Comparison of ENCODE assay signal across 14 cellular contexts in genomic region chr4:81426770-81427604, GRCh38. TPM values are rescaled to one million over a fixed set of nuclear protein-coding genes. Genes with fewer than 3 reads are reported as not detected.
A peak's percentile ranks its signal among the peaks of the same experiment; 100 is the strongest.
DNase-seq lines count a peak whose midpoint lies in the region; ATAC-seq and TF ChIP-seq lines count a peak whose summit lies in the region.
"Had no signal": no experiment of that assay in that cellular context is flagged by ENCODE, and none has a peak within 500 bp of the region (broad histone marks: within the 10 kb centered on the region; RNA-seq: fewer than 3 reads in every experiment).

No MANE protein-coding gene starts in this region.

- intact Hi-C loops in naive thymus-derived CD4-positive, alpha-beta T cell (cut with micrococcal nuclease) = no loop called here
- intact Hi-C loops in sigmoid colon (cut with DNase I) = no loop called here

- H3K36me3 Mint-ChIP-seq in GM23338 (ENCODE audit: low read depth) = peaks cover 16% of the 10 kb centered on the region
- peaks cover 26% of the 10 kb centered on the region for H3K36me3 Mint-ChIP-seq in brain
- peaks cover 3 to 47% (median 15%) of the 10 kb centered on the region in 5 donors for H3K36me3 Mint-ChIP-seq in naive thymus-derived CD4-positive, alpha-beta T cell

- no peak for TF ChIP-seq EP300 in sigmoid colon (IDR thresholded peaks at IDR 0.05)

- H3K27ac Mint-ChIP-seq in GM23338 (peak overlapping the region; percentile 97), brain (peak overlapping the region in 4 of 5 experiments; percentile 54 to 72 (median 56))
- H3K27ac Mint-ChIP-seq in naive thymus-derived CD4-positive, alpha-beta T cell = peak overlapping the region in 1 of 9 donors; percentile 31
- H3K27ac Mint-ChIP-seq: CD8-positive, alpha-beta T cell had no signal

- H3K27me3 ChIP-seq in GM23338 (ENCODE audit: insufficient read depth) (no peaks in the 10 kb centered on the region), iPS-20b (ENCODE audit: insufficient read depth, low read length) (no peaks in the 10 kb centered on the region), sigmoid colon (no peaks in the 10 kb centered on the region)
- H3K27me3 ChIP-seq in naive thymus-derived CD4-positive, alpha-beta T cell (ENCODE audit: control insufficient read depth in 2 of 2, insufficient read depth in 2 of 2, low read length in 2 of 2) = no peaks in the 10 kb centered on the region
- H3K27me3 ChIP-seq: ovary, Peyer's patch had no signal

- no peaks in the 10 kb centered on the region for H3K9me3 ChIP-seq in iPS-20b (ENCODE audit: insufficient read depth, low read depth, low read length)
- H3K9me3 ChIP-seq in naive thymus-derived CD4-positive, alpha-beta T cell (ENCODE audit: control insufficient read depth in 2 of 3, low read length in 3 of 3) = no peaks in the 10 kb centered on the region
- H3K9me3 ChIP-seq in sigmoid colon = no peaks in the 10 kb centered on the region
- H3K9me3 ChIP-seq: mucosa of descending colon, ovary, Peyer's patch had no signal

- H3K9me3 Mint-ChIP-seq in GM23338 (peaks cover 4% of the 10 kb centered on the region), brain (peaks cover 0 to 5% (median 3%) of the 10 kb centered on the region in 5 experiments)
- no peaks in the 10 kb centered on the region for H3K9me3 Mint-ChIP-seq in naive thymus-derived CD4-positive, alpha-beta T cell
- H3K9me3 Mint-ChIP-seq: CD8-positive, alpha-beta T cell had no signal

- no peaks in the 10 kb centered on the region for H3K9me2 ChIP-seq in GM23338 (ENCODE audit: insufficient read depth)

- ATAC-seq in GM23338 = peak; percentile 36
- no peak for ATAC-seq in naive thymus-derived CD4-positive, alpha-beta T cell
- ATAC-seq: CD8-positive, alpha-beta T cell; mucosa of descending colon had no signal

- CTCF ChIA-PET in naive thymus-derived CD4-positive, alpha-beta T cell (lab: Charles Lee) = interaction anchor here (1.1 kb wide), 1 partner anchor 8 kb away, joined by 4 read pairs; no protein-coding TSS in a partner anchor

- H3K27me3 Mint-ChIP-seq in GM23338 (ENCODE audit: insufficient read depth, low read depth, poor library complexity) = peaks cover 2% of the 10 kb centered on the region
- peaks cover 29% of the 10 kb centered on the region for H3K27me3 Mint-ChIP-seq in brain
- H3K27me3 Mint-ChIP-seq in naive thymus-derived CD4-positive, alpha-beta T cell = no peaks in the 10 kb centered on the region

- DNase-seq in GM23338 (ENCODE audit: low spot score) (peak; percentile 65), pons (ENCODE audit: low spot score) (peak; percentile 76), KG1 (lab: John Stamatoyannopoulos, UW) (no peak), T-helper 9 cell (no peak), sigmoid colon (no peak)
- DNase-seq in naive thymus-derived CD4-positive, alpha-beta T cell = no peak
- DNase-seq: CD8-positive, alpha-beta T cell; mucosa of descending colon; NCI-H2171; ovary; Peyer's patch had no signal

- H3K36me3 ChIP-seq in GM23338 (ENCODE audit: insufficient read depth) (no peaks in the 10 kb centered on the region), iPS-20b (ENCODE audit: insufficient read depth, low read depth, low read length) (peaks cover 13% of the 10 kb centered on the region; the same call in 1 of the 2 replicates), sigmoid colon (peaks cover 0 to 29% (median 4%) of the 10 kb centered on the region in 4 donors)
- H3K36me3 ChIP-seq in naive thymus-derived CD4-positive, alpha-beta T cell (ENCODE audit: control insufficient read depth in 2 of 3, insufficient read depth in 3 of 3, low read length in 3 of 3) = peaks cover 0 to 26% (median 4%) of the 10 kb centered on the region in 3 experiments
- H3K36me3 ChIP-seq: ovary had no signal

- no peaks in the 10 kb centered on the region for H3K79me2 ChIP-seq in GM23338 (replicated peaks; ENCODE audit: insufficient read depth)

- no peak for TF ChIP-seq POLR2A in sigmoid colon (IDR thresholded peaks at IDR 0.05)

- H3K4me1 Mint-ChIP-seq in GM23338 = peaks cover 52% of the 10 kb centered on the region
- H3K4me1 Mint-ChIP-seq in brain = peaks cover 27% of the 10 kb centered on the region
- H3K4me1 Mint-ChIP-seq in naive thymus-derived CD4-positive, alpha-beta T cell = peaks cover 0 to 3% (median 0%) of the 10 kb centered on the region in 7 donors

- H3K4me1 ChIP-seq in GM23338 (ENCODE audit: insufficient read depth) = peaks cover 49% of the 10 kb centered on the region
- H3K4me1 ChIP-seq in iPS-20b (ENCODE audit: insufficient read depth, low read length) = peaks cover 40% of the 10 kb centered on the region
- no peaks in the 10 kb centered on the region for H3K4me1 ChIP-seq in naive thymus-derived CD4-positive, alpha-beta T cell (ENCODE audit: control insufficient read depth in 2 of 2, insufficient read depth in 2 of 2, low read length in 2 of 2)
- H3K4me1 ChIP-seq in sigmoid colon = peaks cover 0 to 12% (median 0%) of the 10 kb centered on the region in 4 donors

- TF ChIP-seq CTCF in GM23338 (conservative IDR thresholded peaks at IDR 0.05; ENCODE audit: low read depth in 2 of 2) (no peak), brain (conservative IDR thresholded peaks at IDR 0.05) (no peak), sigmoid colon (IDR thresholded peaks at IDR 0.05) (no peak)

- H2AFZ ChIP-seq in GM23338 = no peak overlapping the region

- H3K9ac ChIP-seq in iPS-20b (ENCODE audit: low read depth, low read length) = peak overlapping the region; percentile 54; the same call in 1 of the 2 replicates
- H3K9ac ChIP-seq: KMS-11 had no signal

- 71 to 76% methylated on average over 4 of the region's 4 CpGs for WGBS in sigmoid colon, 2 donors

- no peaks in the 10 kb centered on the region for H3F3A ChIP-seq in GM23338 (replicated peaks; ENCODE audit: low read depth)

- H3K27ac ChIP-seq in GM23338 (ENCODE audit: low read depth) (peak overlapping the region; percentile 81), iPS-20b (ENCODE audit: low read length) (peak overlapping the region; percentile 42), sigmoid colon (no peak overlapping the region)
- H3K27ac ChIP-seq in naive thymus-derived CD4-positive, alpha-beta T cell (ENCODE audit: low read depth, low read length) = no peak overlapping the region
- H3K27ac ChIP-seq: KMS-11, ovary, Peyer's patch had no signal

- peak overlapping the region; percentile 31 for H3K4me2 ChIP-seq in GM23338
- H3K4me2 ChIP-seq: KMS-11 had no signal

- POLR2A ChIA-PET in naive thymus-derived CD4-positive, alpha-beta T cell (lab: Charles Lee) = interaction anchor here (0.6 kb wide), 1 partner anchor 28 kb away, joined by 3 read pairs; no protein-coding TSS in a partner anchor

- H3K4me3 Mint-ChIP-seq in GM23338 (peak overlapping the region; percentile 40; the same call in 2 of the 3 replicates), brain (peak overlapping the region in 1 of 5 experiments; percentile 10)
- no peak overlapping the region for H3K4me3 Mint-ChIP-seq in naive thymus-derived CD4-positive, alpha-beta T cell
- H3K4me3 Mint-ChIP-seq: CD8-positive, alpha-beta T cell had no signal

- 0 out of 2 replicates have a peak overlapping the region, but pooled peaks have one; percentile 9 for H3K4me3 ChIP-seq in GM23338
- peak overlapping the region; percentile 33; the same call in 1 of the 2 replicates for H3K4me3 ChIP-seq in iPS-20b (ENCODE audit: low read length)
- H3K4me3 ChIP-seq in naive thymus-derived CD4-positive, alpha-beta T cell (ENCODE audit: low read length) = no peak overlapping the region
- H3K4me3 ChIP-seq in sigmoid colon = no peak overlapping the region
- H3K4me3 ChIP-seq: mucosa of descending colon, ovary, Peyer's patch had no signal

- no peaks in the 10 kb centered on the region for H4K20me1 ChIP-seq in GM23338 (replicated peaks; ENCODE audit: insufficient read depth)

TF ChIP-seq in GM23338, 12 proteins besides CTCF, POLR2A, EP300 and RAD21 (continues in another document):
- TF ChIP-seq POLR2AphosphoS5 (IDR thresholded peaks at IDR 0.05; ENCODE audit: low read depth) = no peak
- no peak for TF ChIP-seq EZH2 (IDR thresholded peaks at IDR 0.05; ENCODE audit: low read depth, unreplicated experiment)
- no peak for TF ChIP-seq REST (IDR thresholded peaks at IDR 0.05; ENCODE audit: unreplicated experiment)
- TF ChIP-seq ZNF331 (CRISPR knock-in tag; IDR thresholded peaks at IDR 0.05; ENCODE audit: low read depth) = no peak
- TF ChIP-seq ZNF114 (CRISPR knock-in tag; IDR thresholded peaks at IDR 0.05) = no peak
- no peak for TF ChIP-seq NANOG (IDR thresholded peaks at IDR 0.05; ENCODE audit: borderline replicate concordance)
- TF ChIP-seq STAT1 (IDR thresholded peaks at IDR 0.05; ENCODE audit: unreplicated experiment) = no peak

RNA-seq across cellular contexts. Expression of gene RASGEF1B, which starts 44.7 kb away (rescaled TPM):
- 2.8 and 5.3 TPM in 2 replicates for total RNA-seq in GM23338 (2014; rRNA removed; shearing (Covaris generic))
- polyA plus RNA-seq in GM23338 (2016; fragmentation: Nextera tagmentation; extraction: Ambion mirVana) (5.2 and 5.6 TPM in 2 replicates), brain (ENCODE audit: insufficient read depth, low read depth, low replicate concordance) (8.7 TPM), sigmoid colon (10 to 100 TPM in 1 of 3 donors, 1 to 10 TPM in 2; 6.0 to 10.6 (median 7.2) TPM)
- 10 to 100 TPM in 4 of 5 experiments, 1 to 10 TPM in 1; 1.1 to 82.5 (median 11.5) TPM for total RNA-seq in naive thymus-derived CD4-positive, alpha-beta T cell
- polyA plus RNA-seq in naive thymus-derived CD4-positive, alpha-beta T cell = 1 to 10 TPM; 5.2 to 8.1 TPM
- total RNA-seq in sigmoid colon = 10 to 100 TPM in 3 of 4 donors, 1 to 10 TPM in 1; 5.0 to 12.1 (median 10.8) TPM

Comparison
In these comparisons a context has a peak if more than half of its experiments do, and no peak if none do; other contexts are left out.
1. DNase-seq: peak in GM23338 (single experiment) and pons (single experiment); none in KG1 (single experiment), naive thymus-derived CD4-positive, alpha-beta T cell (0 of 9), T-helper 9 cell (single experiment) and sigmoid colon (single experiment).
2. H3K27ac ChIP-seq: peak in GM23338 (single experiment) and iPS-20b (single experiment); none in naive thymus-derived CD4-positive, alpha-beta T cell (single experiment) and sigmoid colon (0 of 4).
3. H3K4me3 ChIP-seq: peak in GM23338 (single experiment) and iPS-20b (single experiment); none in naive thymus-derived CD4-positive, alpha-beta T cell (single experiment) and sigmoid colon (0 of 4).